8 cellular contexts compared by ENCODE assay signal in genomic region chr10:131899695-131900349, GRCh38. TPM values are rescaled to one million over a fixed set of nuclear protein-coding genes. Genes with fewer than 3 reads are reported as not detected.
A peak's percentile ranks its signal among the peaks of the same experiment; 100 is the strongest.
DNase-seq lines count a peak whose midpoint lies in the region; ATAC-seq and TF ChIP-seq lines count a peak whose summit lies in the region.

No MANE protein-coding gene starts in this region.

- H3K4me3 ChIP-seq in esophagus (ENCODE audit: low read depth in 1 of 2, low read length in 2 of 2) (peak overlapping the region; percentile 75 to 86), ovary (peak overlapping the region; percentile 70)

- H3K27ac ChIP-seq in esophagus (ENCODE audit: low read depth in 2 of 2, low read length in 1 of 2) (peak overlapping the region in 1 of 2 donors; percentile 50), ovary (peak overlapping the region in 1 of 2 donors; percentile 95)

- no peak for TF ChIP-seq EP300 in ovary (IDR thresholded peaks at IDR 0.05)

- H3K36me3 ChIP-seq in esophagus (ENCODE audit: control insufficient read depth in 2 of 2, insufficient read depth in 2 of 2, low read length in 1 of 2), result no peaks in the 10 kb centered on the region
- no peaks in the 10 kb centered on the region for H3K36me3 ChIP-seq in ovary

- DNase-seq in SKM-1 treated with dmso at 0.1 percent for 144 hours (lab: John Stamatoyannopoulos, UW; ENCODE audit: unreplicated experiment) (peak; percentile 21), SKM-1 (lab: John Stamatoyannopoulos, UW; ENCODE audit: unreplicated experiment) (no peak), RPMI8226 (peak; percentile 21), ovary (peak in 1 of 5 donors; percentile 21), UCSD-AML1 (lab: John Stamatoyannopoulos, UW; ENCODE audit: unreplicated experiment) (no peak), C1 segment of cervical spinal cord (lab: John Stamatoyannopoulos, UW) (no peak)

- TF ChIP-seq CTCF in ovary (IDR thresholded peaks at IDR 0.05), result peak in 1 of 3 donors; percentile 16

- TF ChIP-seq POLR2A in ovary (IDR thresholded peaks at IDR 0.05), result no peak

- intact Hi-C loops in ovary (cut with DNase I), result loop anchor here (5.0 to 10.0 kb wide), 5 partner anchors 45 to 97 kb away; partner anchors contain the start of gene BNIP3 (in 2 of the 4)

- ATAC-seq in HG02610 (IDR thresholded peaks at IDR 0.05; ENCODE audit: unreplicated experiment), result no peak

- H3K4me1 ChIP-seq in esophagus (ENCODE audit: control insufficient read depth in 2 of 2, insufficient read depth in 2 of 2, low read length in 1 of 2) (peaks cover 3 to 8% of the 10 kb centered on the region in 2 donors), ovary (ENCODE audit: insufficient read depth) (peaks cover 14% of the 10 kb centered on the region)

- H3K9me3 ChIP-seq in esophagus (ENCODE audit: control insufficient read depth in 2 of 2, insufficient read depth in 1 of 2, low read depth in 1 of 2, low read length in 1 of 2), result no peaks in the 10 kb centered on the region
- H3K9me3 ChIP-seq in ovary, result no peaks in the 10 kb centered on the region

- H3K27me3 ChIP-seq in esophagus (ENCODE audit: control insufficient read depth in 1 of 2, insufficient read depth in 2 of 2, low read length in 2 of 2), result no peaks in the 10 kb centered on the region
- H3K27me3 ChIP-seq in ovary, result no peaks in the 10 kb centered on the region

- 23 to 25% methylated on average over 24 of the region's 24 CpGs for WGBS in esophagus, 2 donors
- WGBS in ovary, 3 donors, result 14 to 20% (median 16%) methylated on average over 24 of the region's 24 CpGs

RNA-seq across cellular contexts. Expression of gene PPP2R2D, which starts 1.0 kb away (rescaled TPM):
- polyA plus RNA-seq in esophagus, result 10 to 100 TPM; 14.5 to 19.3 TPM
- total RNA-seq in ovary, result 10 to 100 TPM; 26.7 to 48.9 (median 42.0) TPM
- 10 to 100 TPM; 30.3 to 62.9 TPM for polyA plus RNA-seq in ovary

Comparison
In these comparisons a context has a peak if more than half of its experiments do, and no peak if none do; other contexts are left out.
1. DNase-seq: peak in SKM-1 treated with dmso at 0.1 percent for 144 hours (single experiment) and RPMI8226 (single experiment); none in SKM-1 (single experiment), UCSD-AML1 (single experiment) and C1 segment of cervical spinal cord (0 of 14).